Comparison of ENCODE assay signal across 9 cellular contexts in genomic region chr7:130988443-130988842, GRCh38.
DNase-seq lines count a peak whose midpoint lies in the region; ATAC-seq and TF ChIP-seq lines count a peak whose summit lies in the region.
"Had no signal": no experiment of that assay in that cellular context is flagged by ENCODE, and none has a peak within 500 bp of the region (broad histone marks: within the 10 kb centered on the region; RNA-seq: fewer than 3 reads in every experiment).

No MANE protein-coding gene starts in this region.

- H3K4me3 ChIP-seq in neutrophil (ENCODE audit: low read depth in 1 of 2, low read length in 1 of 2), result no peak overlapping the region

- ATAC-seq in GM18502 (IDR thresholded peaks at IDR 0.05; ENCODE audit: poor library complexity, unreplicated experiment), result no peak
- no peak for ATAC-seq in GM21447 (IDR thresholded peaks at IDR 0.05; ENCODE audit: unreplicated experiment)
- no peak for ATAC-seq in GM18498 (IDR thresholded peaks at IDR 0.05; ENCODE audit: unreplicated experiment)

- H3K27ac ChIP-seq in neutrophil, result peak overlapping the region; percentile 24

- DNase-seq in DMS53 (lab: John Stamatoyannopoulos, UW) (peak; percentile 38), DMS53 treated with DMSO at 0.1 percent for 48 hours (lab: John Stamatoyannopoulos, UW; ENCODE audit: unreplicated experiment) (no peak), NCI-H69 (lab: John Stamatoyannopoulos, UW) (peak; percentile 37), cerebellum (ENCODE audit: low spot score) (peak; percentile 47)
- DNase-seq: NCI-H446 had no signal

- no peaks in the 10 kb centered on the region for H3K4me1 ChIP-seq in neutrophil (ENCODE audit: control insufficient read depth in 1 of 2, insufficient read depth in 1 of 2, low read depth in 1 of 2, low read length in 1 of 2)

- H3K27me3 ChIP-seq in neutrophil, result no peaks in the 10 kb centered on the region

- H3K9me3 ChIP-seq in neutrophil, result no peaks in the 10 kb centered on the region

- H3K36me3 ChIP-seq in neutrophil, result peaks cover 58% of the 10 kb centered on the region

- TF ChIP-seq CTCF in neutrophil (IDR thresholded peaks at IDR 0.05), result no peak
